ENCODE assay signal across 1 cellular context in genomic region chr6:43911625-43912577, GRCh38.
A peak's percentile ranks its signal among the peaks of the same experiment; 100 is the strongest.
TF ChIP-seq lines count a peak whose summit lies in the region.

No MANE protein-coding gene starts in this region.

TF ChIP-seq in HepG2, 621 proteins besides CTCF, POLR2A, EP300 and RAD21 (continued from another document and continues in another):
- TF ChIP-seq FUBP1 (CRISPR knock-in tag; IDR thresholded peaks at IDR 0.05; ENCODE audit: borderline replicate concordance) (no peak), KDM2A (CRISPR knock-in tag; IDR thresholded peaks at IDR 0.05; ENCODE audit: borderline replicate concordance, low read depth) (no peak), CEBPB (IDR thresholded peaks at IDR 0.05; ENCODE audit: borderline replicate concordance, low read depth, low read length) (peak; percentile 63), SAFB2 (CRISPR knock-in tag; IDR thresholded peaks at IDR 0.05; ENCODE audit: borderline replicate concordance, low read depth) (no peak), CHD4 (IDR thresholded peaks at IDR 0.05; ENCODE audit: borderline replicate concordance, low read length) (peak; percentile 100), NFKBIZ (CRISPR knock-in tag; IDR thresholded peaks at IDR 0.05) (no peak), TIGD3 (CRISPR knock-in tag; IDR thresholded peaks at IDR 0.05; ENCODE audit: borderline replicate concordance) (no peak), ZEB1 (IDR thresholded peaks at IDR 0.05; ENCODE audit: insufficient replicate concordance, low read depth) (no peak), SMC3 (IDR thresholded peaks at IDR 0.05; ENCODE audit: low read length) (peak; percentile 16; the same call in 1 of the 2 replicates), ZNF615 (CRISPR knock-in tag; IDR thresholded peaks at IDR 0.05; ENCODE audit: borderline replicate concordance) (0 out of 2 replicates have a peak, but pooled peaks have one; percentile 10), IRF2 (CRISPR knock-in tag; IDR thresholded peaks at IDR 0.05) (peak; percentile 10), HMGXB4 (CRISPR knock-in tag; IDR thresholded peaks at IDR 0.05; ENCODE audit: borderline replicate concordance in 1 of 2, low read depth in 1 of 2) (no peak), REXO4 (CRISPR knock-in tag; IDR thresholded peaks at IDR 0.05; ENCODE audit: borderline replicate concordance) (no peak), ZNF468 (CRISPR knock-in tag; IDR thresholded peaks at IDR 0.05) (0 out of 2 replicates have a peak, but pooled peaks have one; percentile 32), ZNF280D (CRISPR knock-in tag; IDR thresholded peaks at IDR 0.05) (0 out of 2 replicates have a peak, but pooled peaks have one; percentile 16), RBFOX2 (IDR thresholded peaks at IDR 0.05; ENCODE audit: low read depth, low read length) (0 out of 2 replicates have a peak, but pooled peaks have one; percentile 0), HNF4A (CRISPR knock-in tag; IDR thresholded peaks at IDR 0.05) (peak; percentile 59), ZSCAN30 (CRISPR knock-in tag; IDR thresholded peaks at IDR 0.05) (0 out of 2 replicates have a peak, but pooled peaks have one; percentile 73), NFYC (CRISPR knock-in tag; IDR thresholded peaks at IDR 0.05) (no peak), ZNF512B (CRISPR knock-in tag; IDR thresholded peaks at IDR 0.05; ENCODE audit: borderline replicate concordance) (no peak), MIXL1 (CRISPR knock-in tag; IDR thresholded peaks at IDR 0.05) (peak; percentile 47; the same call in 1 of the 2 replicates), FOXP1 (IDR thresholded peaks at IDR 0.05) (no peak), FOXP1 (CRISPR knock-in tag; IDR thresholded peaks at IDR 0.05) (no peak), IRX3 (CRISPR knock-in tag; IDR thresholded peaks at IDR 0.05; ENCODE audit: borderline replicate concordance, low read depth) (no peak), SATB2 (CRISPR knock-in tag; IDR thresholded peaks at IDR 0.05) (0 out of 2 replicates have a peak, but pooled peaks have one; percentile 59), ZFP36L2 (CRISPR knock-in tag; IDR thresholded peaks at IDR 0.05) (no peak), FOXO4 (CRISPR knock-in tag; conservative IDR thresholded peaks at IDR 0.05) (no peak), ZNF281 (CRISPR knock-in tag; IDR thresholded peaks at IDR 0.05; ENCODE audit: borderline replicate concordance) (no peak; the same call in 1 of the 2 replicates), HMG20A (CRISPR knock-in tag; IDR thresholded peaks at IDR 0.05; ENCODE audit: borderline replicate concordance) (no peak; the same call in 1 of the 2 replicates), KLF13 (CRISPR knock-in tag; IDR thresholded peaks at IDR 0.05) (0 out of 2 replicates have a peak, but pooled peaks have one; percentile 14), ATF7-NPFF (CRISPR knock-in tag; IDR thresholded peaks at IDR 0.05; ENCODE audit: low read depth) (no peak), ZFP90 (CRISPR knock-in tag; IDR thresholded peaks at IDR 0.05; ENCODE audit: borderline replicate concordance) (peak; percentile 37; the same call in 1 of the 2 replicates), ZNF768 (CRISPR knock-in tag; IDR thresholded peaks at IDR 0.05) (peak; percentile 27; the same call in 1 of the 2 replicates), ZSCAN20 (CRISPR knock-in tag; IDR thresholded peaks at IDR 0.05; ENCODE audit: borderline replicate concordance) (0 out of 2 replicates have a peak, but pooled peaks have one; percentile 67), ZNF777 (CRISPR knock-in tag; IDR thresholded peaks at IDR 0.05) (no peak), ELF4 (CRISPR knock-in tag; IDR thresholded peaks at IDR 0.05; ENCODE audit: borderline replicate concordance) (no peak), DNMT1 (CRISPR knock-in tag; IDR thresholded peaks at IDR 0.05) (0 out of 2 replicates have a peak, but pooled peaks have one; percentile 2), ZNF652 (CRISPR knock-in tag; IDR thresholded peaks at IDR 0.05; ENCODE audit: borderline replicate concordance, low read depth) (no peak), REST (IDR thresholded peaks at IDR 0.05; ENCODE audit: borderline replicate concordance in 1 of 2, low read depth in 1 of 2, low read length in 2 of 2) (no peak), MATR3 (CRISPR knock-in tag; IDR thresholded peaks at IDR 0.05) (no peak), ZKSCAN1 (IDR thresholded peaks at IDR 0.05; ENCODE audit: low read length) (no peak), NAIF1 (CRISPR knock-in tag; IDR thresholded peaks at IDR 0.05; ENCODE audit: borderline replicate concordance) (no peak), TCF7 (IDR thresholded peaks at IDR 0.05; ENCODE audit: low read depth) (no peak), ZNF780A (CRISPR knock-in tag; IDR thresholded peaks at IDR 0.05) (no peak), ZFYVE20 (CRISPR knock-in tag; IDR thresholded peaks at IDR 0.05; ENCODE audit: borderline replicate concordance, low read depth) (no peak)
